ENCODE assay signal across 8 cellular contexts in genomic region chr3:32420138-32420981, GRCh38. TPM values are rescaled to one million over a fixed set of nuclear protein-coding genes. Genes with fewer than 3 reads are reported as not detected.
DNase-seq lines count a peak whose midpoint lies in the region; ATAC-seq and TF ChIP-seq lines count a peak whose summit lies in the region.

No MANE protein-coding gene starts in this region.

- peaks cover 73 to 96% of the 10 kb centered on the region in 2 experiments for H3K4me1 ChIP-seq in HCT116 (ENCODE audit: control insufficient read depth in 1 of 2, insufficient read depth in 2 of 2, low read length in 2 of 2)
- peaks cover 0 to 28% (median 3%) of the 10 kb centered on the region in 4 donors for H3K4me1 ChIP-seq in right lobe of liver
- peaks cover 51% of the 10 kb centered on the region for H3K4me1 ChIP-seq in upper lobe of right lung

- H3K27ac ChIP-seq in HCT116 (ENCODE audit: low read depth, low read length) (peak overlapping the region; percentile 97), right lobe of liver (peak overlapping the region; percentile 25 to 59 (median 48)), upper lobe of right lung (peak overlapping the region; percentile 80)

- H3K4me3 ChIP-seq in HCT116 (replicated peaks in 1 of 2; ENCODE audit: low read depth in 1 of 2, low read length in 2 of 2) = peak overlapping the region; percentile 37 to 51
- H3K4me3 ChIP-seq in astrocyte of the cerebellum (ENCODE audit: low read depth, low read length) = no peak overlapping the region
- no peak overlapping the region for H3K4me3 ChIP-seq in right lobe of liver
- H3K4me3 ChIP-seq in upper lobe of right lung = no peak overlapping the region

- TF ChIP-seq POLR2A in HCT116 (IDR thresholded peaks at IDR 0.05; ENCODE audit: borderline replicate concordance, extremely low read depth, insufficient read depth, insufficient read length) (no peak), right lobe of liver (IDR thresholded peaks at IDR 0.05) (no peak)

- peak overlapping the region; percentile 84 for H3K4me2 ChIP-seq in HCT116 (ENCODE audit: low read length)

- H4K20me1 ChIP-seq in HCT116 (ENCODE audit: insufficient read depth) = no peaks in the 10 kb centered on the region

- no peaks in the 10 kb centered on the region for H3K9me2 ChIP-seq in HCT116 (ENCODE audit: insufficient read depth)

- H3K27me3 ChIP-seq in HCT116 (ENCODE audit: insufficient read depth, low read length) (no peaks in the 10 kb centered on the region), right lobe of liver (no peaks in the 10 kb centered on the region), upper lobe of right lung (no peaks in the 10 kb centered on the region)

- peak overlapping the region; percentile 81 for H3K9ac ChIP-seq in HCT116 (ENCODE audit: low read length)

- POLR2A ChIA-PET in HCT116 (lab: Charles Lee) = interaction anchor here (0.6 to 2.1 kb wide), 6 partner anchors 18 to 236 kb away, joined by 3 to 6 read pairs (median 3); partner anchors contain the start of gene CMTM7

- RAD21 ChIA-PET in HCT116 (lab: Charles Lee; ENCODE audit: low non-redundant PET in 1 of 2, low total read pairs in 2 of 2, uncharacterized antibody in 2 of 2, unreplicated experiment in 2 of 2) = interaction anchor here (0.6 to 1.0 kb wide), 2 partner anchors 9 to 47 kb away, joined by 4 read pairs; no protein-coding TSS in a partner anchor

- TF ChIP-seq CTCF in HCT116 (IDR thresholded peaks at IDR 0.05 in 2 of 3, conservative IDR thresholded peaks at IDR 0.05 in 1 of 3; ENCODE audit: borderline replicate concordance in 1 of 3, insufficient read depth in 1 of 3, low read depth in 2 of 3, low read length in 2 of 3) (peak in 2 of 3 experiments; percentile 42 to 52; a peak in 4 of 6 replicates), astrocyte of the cerebellum (IDR thresholded peaks at IDR 0.05; ENCODE audit: low read depth, low read length, missing control alignments) (peak; percentile 26), right lobe of liver (IDR thresholded peaks at IDR 0.05) (no peak), upper lobe of right lung (IDR thresholded peaks at IDR 0.05) (no peak)

- 51% methylated on average over 5 of the region's 12 CpGs for WGBS in right lobe of liver (ENCODE audit: insufficient coverage, low coverage, low lambda C conversion rate, missing lambda C conversion rate)

- in situ Hi-C loops in astrocyte of the cerebellum (cut with HindIII; ENCODE audit: low sequenced_read_pairs) = no loop called here

- intact Hi-C loops in HCT116 (cut with micrococcal nuclease) (loop anchor here (2.0 kb wide), 2 partner anchors 28 to 48 kb away; no protein-coding TSS in a partner anchor), right lobe of liver (cut with DNase I) (no loop called here), upper lobe of right lung (cut with DNase I) (no loop called here)

- H3K79me2 ChIP-seq in HCT116 (ENCODE audit: insufficient read depth, low read length) = peaks cover 94% of the 10 kb centered on the region

- H3K36me3 ChIP-seq in HCT116 (ENCODE audit: control insufficient read depth in 1 of 2, insufficient read depth in 2 of 2, low read length in 2 of 2) (peaks cover 0 to 5% of the 10 kb centered on the region in 2 experiments; a peak in 2 of 4 replicates), right lobe of liver (no peaks in the 10 kb centered on the region), upper lobe of right lung (no peaks in the 10 kb centered on the region)

- H2AFZ ChIP-seq in HCT116 (ENCODE audit: low read depth, low read length, poor library complexity, severe bottlenecking) = no peak overlapping the region

- no peaks in the 10 kb centered on the region for H3K9me3 ChIP-seq in HCT116 (ENCODE audit: control insufficient read depth in 1 of 2, insufficient read depth in 1 of 2, low read depth in 1 of 2, low read length in 2 of 2)
- H3K9me3 ChIP-seq in right lobe of liver = no peaks in the 10 kb centered on the region
- H3K9me3 ChIP-seq in upper lobe of right lung = no peaks in the 10 kb centered on the region

- BruUV-seq in HCT116 (replicated peaks; lab: Mats Ljungman, UMichigan) = TSS peak; percentile 94

- TF ChIP-seq RAD21 in HCT116 (IDR thresholded peaks at IDR 0.05; ENCODE audit: low read depth) = no peak

- peak; percentile 82 for ATAC-seq in HCT116
- peak in 2 of 4 donors; percentile 4 to 13 for ATAC-seq in right lobe of liver
- peak; percentile 23 for ATAC-seq in upper lobe of right lung

- CTCF ChIA-PET in HCT116 (lab: Charles Lee) = interaction anchor here (0.7 kb wide), 1 partner anchor 47 kb away, joined by 3 read pairs; no protein-coding TSS in a partner anchor

- peak; percentile 70 for DNase-seq in activated CD8-positive, alpha-beta memory T cell treated with anti-CD3 and anti-CD28 coated beads for 24 hours
- DNase-seq in activated CD8-positive, alpha-beta memory T cell treated with anti-CD3 and anti-CD28 coated beads, Interleukin-2, amount 50 U/mL, for 48 hours = no peak
- peak; percentile 97 for DNase-seq in HCT116 (ENCODE audit: low read depth, low spot score)
- peak; percentile 9 for DNase-seq in LHCN-M2 (ENCODE audit: low read depth)
- no peak for DNase-seq in astrocyte of the cerebellum (ENCODE audit: low read depth)
- no peak for DNase-seq in right lobe of liver
- no peak for DNase-seq in upper lobe of right lung
- no peak for DNase-seq in cerebellum (ENCODE audit: low spot score)

TF ChIP-seq in HCT116, 20 proteins besides CTCF, POLR2A, EP300 and RAD21 (continues in another document):
- TF ChIP-seq CBX3 (IDR thresholded peaks at IDR 0.05; ENCODE audit: low read depth) (no peak), EZH2 (IDR thresholded peaks at IDR 0.05) (no peak), TCF7L2 (IDR thresholded peaks at IDR 0.05; ENCODE audit: borderline replicate concordance, extremely low read depth, insufficient read depth, insufficient read length) (peak; percentile 77), CEBPB (IDR thresholded peaks at IDR 0.05; ENCODE audit: low read depth) (no peak), POLR2AphosphoS5 (IDR thresholded peaks at IDR 0.05; ENCODE audit: low read depth, low read length) (peak; percentile 68), ZFX (IDR thresholded peaks at IDR 0.05) (peak; percentile 15; the same call in 1 of the 2 replicates), ZNF274 (IDR thresholded peaks at IDR 0.05; ENCODE audit: low read depth, low read length) (no peak), EZH2phosphoT487 (IDR thresholded peaks at IDR 0.05; ENCODE audit: borderline replicate concordance) (no peak), SRF (IDR thresholded peaks at IDR 0.05; ENCODE audit: low read depth) (no peak), FOSL1 (IDR thresholded peaks at IDR 0.05; ENCODE audit: low read depth) (no peak), REST (IDR thresholded peaks at IDR 0.05; ENCODE audit: low read depth) (no peak), ELF1 (IDR thresholded peaks at IDR 0.05; ENCODE audit: borderline replicate concordance, low read depth) (no peak), SP1 (IDR thresholded peaks at IDR 0.05; ENCODE audit: low read depth) (no peak)
- TF ChIP-seq, protein P1, sequence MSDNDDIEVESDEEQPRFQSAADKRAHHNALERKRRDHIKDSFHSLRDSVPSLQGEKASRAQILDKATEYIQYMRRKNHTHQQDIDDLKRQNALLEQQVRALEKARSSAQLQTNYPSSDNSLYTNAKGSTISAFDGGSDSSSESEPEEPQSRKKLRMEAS (IDR thresholded peaks at IDR 0.05) = no peak
- TF ChIP-seq, protein P2, sequence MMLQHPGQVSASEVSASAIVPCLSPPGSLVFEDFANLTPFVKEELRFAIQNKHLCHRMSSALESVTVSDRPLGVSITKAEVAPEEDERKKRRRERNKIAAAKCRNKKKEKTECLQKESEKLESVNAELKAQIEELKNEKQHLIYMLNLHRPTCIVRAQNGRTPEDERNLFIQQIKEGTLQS (IDR thresholded peaks at IDR 0.05) = no peak

RNA-seq across cellular contexts. Expression of gene CMTM7, which starts 28.7 kb away (rescaled TPM):
- total RNA-seq in HCT116 (2021; ENCODE audit: unreplicated experiment) = 62.6 TPM
- polyA plus RNA-seq in HCT116 (2012) = 86.2 and 89.9 TPM in 2 replicates
- 11.3 and 12.4 TPM in 2 replicates for total RNA-seq in LHCN-M2 (2014; rRNA removed)
- 8.1 TPM for polyA plus RNA-seq in LHCN-M2 (2012)
- total RNA-seq in right lobe of liver = 1 to 10 TPM; 2.7 to 9.8 (median 5.0) TPM
- total RNA-seq in upper lobe of right lung = 53.2 TPM
- 7.9 TPM for total RNA-seq in cerebellum

Comparison
In these comparisons a context has a peak if more than half of its experiments do, and no peak if none do; other contexts are left out.
1. DNase-seq: peak in activated CD8-positive, alpha-beta memory T cell treated with anti-CD3 and anti-CD28 coated beads for 24 hours (single experiment), HCT116 (single experiment) and LHCN-M2 (single experiment); none in activated CD8-positive, alpha-beta memory T cell treated with anti-CD3 and anti-CD28 coated beads, Interleukin-2, amount 50 U/mL, for 48 hours (single experiment), astrocyte of the cerebellum (single experiment), right lobe of liver (0 of 3), upper lobe of right lung (single experiment) and cerebellum (single experiment).
2. H3K4me3 ChIP-seq: peak in HCT116 (2 of 2); none in astrocyte of the cerebellum (single experiment), right lobe of liver (0 of 3) and upper lobe of right lung (single experiment).
3. CTCF ChIP-seq: peak in HCT116 (2 of 3) and astrocyte of the cerebellum (single experiment); none in right lobe of liver (0 of 4) and upper lobe of right lung (single experiment).
4. Peak in every context shown above with its lines, with median percentiles within 50 percentile points of each other: H3K27ac ChIP-seq.